ENCODE assay signal across 16 cellular contexts in genomic region chr7:155733582-155734444, GRCh38.
DNase-seq lines count a peak whose midpoint lies in the region; ATAC-seq, FAIRE-seq and TF ChIP-seq lines count a peak whose summit lies in the region.
"Had no signal": no experiment of that assay in that cellular context is flagged by ENCODE, and none has a peak within 500 bp of the region (broad histone marks: within the 10 kb centered on the region; RNA-seq: fewer than 3 reads in every experiment).

No MANE protein-coding gene starts in this region.

- DNase-seq in activated naive CD4-positive, alpha-beta T cell treated with anti-CD3 and anti-CD28 coated beads, Interleukin-2, amount 10 ng/mL, durations not matched to agents 7 days and 5 days, result no peak
- no peak for DNase-seq in activated naive CD4-positive, alpha-beta T cell (lab: John Stamatoyannopoulos, UW)
- DNase-seq in MV-4-11 (lab: John Stamatoyannopoulos, UW) (peak; percentile 59), astrocyte (ENCODE audit: low read depth) (no peak), HPDE6-E6E7 (ENCODE audit: extremely low spot score) (no peak), KG1 (lab: John Stamatoyannopoulos, UW) (no peak)
- DNase-seq in stimulated activated CD8-positive, alpha-beta memory T cell treated with anti-CD3 and anti-CD28 coated beads, Interleukin-4, amount 100 ng/mL, for 48 hours, result peak; percentile 55
- DNase-seq: activated effector memory CD4-positive, alpha-beta T cell treated with anti-CD3 and anti-CD28 coated beads, Interleukin-2, amount 50 U/mL, for 16 hours; AML-193; EL; H7; NCI-H345; Peyer's patch; T1000 had no signal

- no peaks in the 10 kb centered on the region for H3K27me3 Mint-ChIP-seq in activated naive CD4-positive, alpha-beta T cell treated with anti-CD3 and anti-CD28 coated beads, Interleukin-2, amount 10 ng/mL, durations not matched to agents 7 days and 5 days
- no peaks in the 10 kb centered on the region for H3K27me3 Mint-ChIP-seq in astrocyte (ENCODE audit: low read depth, unreplicated experiment)

- peak overlapping the region; percentile 42 for H3K27ac Mint-ChIP-seq in activated naive CD4-positive, alpha-beta T cell treated with anti-CD3 and anti-CD28 coated beads, Interleukin-2, amount 10 ng/mL, durations not matched to agents 7 days and 5 days
- H3K27ac Mint-ChIP-seq in astrocyte (ENCODE audit: unreplicated experiment), result no peak overlapping the region

- H4K20me1 ChIP-seq in astrocyte (ENCODE audit: insufficient read depth, low read length), result peaks cover 82% of the 10 kb centered on the region

- no peak overlapping the region for H3K27ac ChIP-seq in astrocyte (ENCODE audit: low read depth, low read length)
- H3K27ac ChIP-seq: parathyroid adenoma had no signal

- H3K27me3 ChIP-seq in astrocyte (ENCODE audit: insufficient read depth, low read length), result no peaks in the 10 kb centered on the region
- H3K27me3 ChIP-seq: Peyer's patch had no signal

- no peak for ATAC-seq in HG03159 (IDR thresholded peaks at IDR 0.05; ENCODE audit: unreplicated experiment)

- no peak overlapping the region for H3K4me3 Mint-ChIP-seq in activated naive CD4-positive, alpha-beta T cell treated with anti-CD3 and anti-CD28 coated beads, Interleukin-2, amount 10 ng/mL, durations not matched to agents 7 days and 5 days
- no peak overlapping the region for H3K4me3 Mint-ChIP-seq in astrocyte (ENCODE audit: unreplicated experiment)

- H3K9ac ChIP-seq in astrocyte (ENCODE audit: low read length), result no peak overlapping the region
- H3K9ac ChIP-seq: parathyroid adenoma had no signal

- TF ChIP-seq CTCF in astrocyte (IDR thresholded peaks at IDR 0.05; ENCODE audit: insufficient read depth, low read depth, low read length), result no peak

- no peak overlapping the region for H3K4me3 ChIP-seq in astrocyte (ENCODE audit: insufficient read depth, low read depth, low read length)
- H3K4me3 ChIP-seq: Peyer's patch had no signal

- H3K4me1 Mint-ChIP-seq in activated naive CD4-positive, alpha-beta T cell treated with anti-CD3 and anti-CD28 coated beads, Interleukin-2, amount 10 ng/mL, durations not matched to agents 7 days and 5 days, result peaks cover 35% of the 10 kb centered on the region
- peaks cover 27% of the 10 kb centered on the region for H3K4me1 Mint-ChIP-seq in astrocyte (ENCODE audit: low read depth, unreplicated experiment)

- FAIRE-seq in astrocyte (lab: Jason Lieb, UNC), result no peak

- peaks cover 3% of the 10 kb centered on the region for H3K4me1 ChIP-seq in astrocyte (ENCODE audit: insufficient read depth, low read length)

- no peaks in the 10 kb centered on the region for H3K36me3 ChIP-seq in astrocyte (ENCODE audit: insufficient read depth, low read length)

- H3K79me2 ChIP-seq in astrocyte (ENCODE audit: insufficient read depth, low read length), result peaks cover 15% of the 10 kb centered on the region

- no peaks in the 10 kb centered on the region for H3K9me3 Mint-ChIP-seq in activated naive CD4-positive, alpha-beta T cell treated with anti-CD3 and anti-CD28 coated beads, Interleukin-2, amount 10 ng/mL, durations not matched to agents 7 days and 5 days
- no peaks in the 10 kb centered on the region for H3K9me3 Mint-ChIP-seq in astrocyte (ENCODE audit: unreplicated experiment)

- no peak overlapping the region for H2AFZ ChIP-seq in astrocyte (ENCODE audit: low read depth, low read length)
- H2AFZ ChIP-seq: parathyroid adenoma had no signal

- H3K36me3 Mint-ChIP-seq in activated naive CD4-positive, alpha-beta T cell treated with anti-CD3 and anti-CD28 coated beads, Interleukin-2, amount 10 ng/mL, durations not matched to agents 7 days and 5 days, result peaks cover 46% of the 10 kb centered on the region
- peaks cover 6% of the 10 kb centered on the region for H3K36me3 Mint-ChIP-seq in astrocyte (ENCODE audit: low read depth, unreplicated experiment)

- no peaks in the 10 kb centered on the region for H3K9me3 ChIP-seq in astrocyte (ENCODE audit: insufficient read depth, low read depth, low read length)
- H3K9me3 ChIP-seq: Peyer's patch had no signal

- CTCF ChIA-PET in activated naive CD4-positive, alpha-beta T cell treated with anti-CD3 and anti-CD28 coated beads, Interleukin-2, amount 10 ng/mL, durations not matched to agents 7 days and 5 days (lab: Charles Lee), result interaction anchor here (1.1 to 6.8 kb wide), 2 partner anchors 34 to 135 kb away, joined by 3 to 38 read pairs; no protein-coding TSS in a partner anchor

- H3K4me2 ChIP-seq in astrocyte (ENCODE audit: low read length), result peak overlapping the region; percentile 11

Comparison
In these comparisons a context has a peak if more than half of its experiments do, and no peak if none do; other contexts are left out.
1. DNase-seq: peak in MV-4-11 (single experiment) and stimulated activated CD8-positive, alpha-beta memory T cell treated with anti-CD3 and anti-CD28 coated beads, Interleukin-4, amount 100 ng/mL, for 48 hours (single experiment); none in activated naive CD4-positive, alpha-beta T cell treated with anti-CD3 and anti-CD28 coated beads, Interleukin-2, amount 10 ng/mL, durations not matched to agents 7 days and 5 days (single experiment), activated naive CD4-positive, alpha-beta T cell (0 of 4), astrocyte (single experiment), HPDE6-E6E7 (single experiment) and KG1 (single experiment).